In the genomic region with DNA sequence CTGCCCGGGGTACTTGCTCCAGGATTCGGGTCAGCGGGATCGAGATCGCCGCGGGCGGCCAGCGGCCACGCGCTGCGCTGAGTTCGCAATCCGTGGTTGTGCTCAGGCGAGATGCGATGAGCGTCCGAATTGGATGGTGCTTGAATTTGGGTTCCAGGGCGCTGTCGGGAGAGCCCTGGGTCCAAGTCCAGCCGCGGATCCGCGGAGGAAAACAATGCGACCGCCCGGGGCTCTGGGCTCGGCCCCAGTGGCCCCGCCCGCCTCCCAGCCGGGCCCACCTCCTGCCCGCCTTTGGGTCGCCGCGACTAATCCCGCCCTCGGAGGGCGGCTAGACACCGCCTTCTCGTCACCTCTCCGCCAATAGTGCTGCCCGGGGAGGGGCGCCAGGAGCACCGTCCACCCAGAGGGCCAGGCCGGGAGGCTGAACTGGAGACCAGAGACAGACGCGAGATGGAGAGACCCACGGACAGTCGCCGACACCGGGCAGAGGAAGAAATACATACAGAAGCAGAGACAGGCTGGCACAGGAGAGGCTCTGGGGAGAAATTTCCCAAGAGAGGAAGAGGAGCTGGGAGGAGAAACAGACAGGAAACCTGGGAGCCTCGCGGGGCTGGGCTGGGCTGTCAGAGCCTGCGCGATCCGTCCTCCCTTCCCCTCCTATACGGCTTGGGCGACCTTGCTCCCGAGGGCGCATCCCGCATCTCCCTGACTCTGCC, we compare ENCODE assay signal across 1 cellular context.
TF ChIP-seq lines count a peak whose summit lies in the region.

A gene with protein sequence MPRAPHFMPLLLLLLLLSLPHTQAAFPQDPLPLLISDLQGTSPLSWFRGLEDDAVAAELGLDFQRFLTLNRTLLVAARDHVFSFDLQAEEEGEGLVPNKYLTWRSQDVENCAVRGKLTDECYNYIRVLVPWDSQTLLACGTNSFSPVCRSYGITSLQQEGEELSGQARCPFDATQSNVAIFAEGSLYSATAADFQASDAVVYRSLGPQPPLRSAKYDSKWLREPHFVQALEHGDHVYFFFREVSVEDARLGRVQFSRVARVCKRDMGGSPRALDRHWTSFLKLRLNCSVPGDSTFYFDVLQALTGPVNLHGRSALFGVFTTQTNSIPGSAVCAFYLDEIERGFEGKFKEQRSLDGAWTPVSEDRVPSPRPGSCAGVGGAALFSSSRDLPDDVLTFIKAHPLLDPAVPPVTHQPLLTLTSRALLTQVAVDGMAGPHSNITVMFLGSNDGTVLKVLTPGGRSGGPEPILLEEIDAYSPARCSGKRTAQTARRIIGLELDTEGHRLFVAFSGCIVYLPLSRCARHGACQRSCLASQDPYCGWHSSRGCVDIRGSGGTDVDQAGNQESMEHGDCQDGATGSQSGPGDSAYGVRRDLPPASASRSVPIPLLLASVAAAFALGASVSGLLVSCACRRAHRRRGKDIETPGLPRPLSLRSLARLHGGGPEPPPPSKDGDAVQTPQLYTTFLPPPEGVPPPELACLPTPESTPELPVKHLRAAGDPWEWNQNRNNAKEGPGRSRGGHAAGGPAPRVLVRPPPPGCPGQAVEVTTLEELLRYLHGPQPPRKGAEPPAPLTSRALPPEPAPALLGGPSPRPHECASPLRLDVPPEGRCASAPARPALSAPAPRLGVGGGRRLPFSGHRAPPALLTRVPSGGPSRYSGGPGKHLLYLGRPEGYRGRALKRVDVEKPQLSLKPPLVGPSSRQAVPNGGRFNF (minus strand): TSS at position 216 of the 716 bp plus-strand sequence. CDS start 4,010 bp downstream, outside the sequence.

TF ChIP-seq in WTC11, 78 proteins besides CTCF, POLR2A, EP300 and RAD21 (continued from another document):
- TF ChIP-seq, protein P1, sequence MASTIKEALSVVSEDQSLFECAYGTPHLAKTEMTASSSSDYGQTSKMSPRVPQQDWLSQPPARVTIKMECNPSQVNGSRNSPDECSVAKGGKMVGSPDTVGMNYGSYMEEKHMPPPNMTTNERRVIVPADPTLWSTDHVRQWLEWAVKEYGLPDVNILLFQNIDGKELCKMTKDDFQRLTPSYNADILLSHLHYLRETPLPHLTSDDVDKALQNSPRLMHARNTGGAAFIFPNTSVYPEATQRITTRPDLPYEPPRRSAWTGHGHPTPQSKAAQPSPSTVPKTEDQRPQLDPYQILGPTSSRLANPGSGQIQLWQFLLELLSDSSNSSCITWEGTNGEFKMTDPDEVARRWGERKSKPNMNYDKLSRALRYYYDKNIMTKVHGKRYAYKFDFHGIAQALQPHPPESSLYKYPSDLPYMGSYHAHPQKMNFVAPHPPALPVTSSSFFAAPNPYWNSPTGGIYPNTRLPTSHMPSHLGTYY (CRISPR knock-in tag; IDR thresholded peaks at IDR 0.05): no peak
- TF ChIP-seq ZNF138 (CRISPR knock-in tag; conservative IDR thresholded peaks at IDR 0.05) (no peak), SP1 (CRISPR knock-in tag; conservative IDR thresholded peaks at IDR 0.05) (peak; percentile 75), NR2C2 (CRISPR knock-in tag; IDR thresholded peaks at IDR 0.05) (no peak), ZNF396 (CRISPR knock-in tag; IDR thresholded peaks at IDR 0.05; ENCODE audit: borderline replicate concordance) (no peak), KAT7 (CRISPR knock-in tag; IDR thresholded peaks at IDR 0.05; ENCODE audit: borderline replicate concordance) (0 out of 2 replicates have a peak, but pooled peaks have one; percentile 67), ZNF121 (CRISPR knock-in tag; IDR thresholded peaks at IDR 0.05) (no peak), NFE2L1 (CRISPR knock-in tag; IDR thresholded peaks at IDR 0.05) (no peak), GABPB1 (CRISPR knock-in tag; IDR thresholded peaks at IDR 0.05) (no peak), RORB (CRISPR knock-in tag; IDR thresholded peaks at IDR 0.05) (no peak), TEAD4 (CRISPR knock-in tag; IDR thresholded peaks at IDR 0.05) (no peak), JUN (CRISPR knock-in tag; IDR thresholded peaks at IDR 0.05) (no peak), JAZF1 (CRISPR knock-in tag; IDR thresholded peaks at IDR 0.05) (no peak), CREB1 (CRISPR knock-in tag; IDR thresholded peaks at IDR 0.05) (no peak), EMX1 (CRISPR knock-in tag; IDR thresholded peaks at IDR 0.05) (no peak), CREM (CRISPR knock-in tag; IDR thresholded peaks at IDR 0.05) (no peak)
- TF ChIP-seq, protein P2, sequence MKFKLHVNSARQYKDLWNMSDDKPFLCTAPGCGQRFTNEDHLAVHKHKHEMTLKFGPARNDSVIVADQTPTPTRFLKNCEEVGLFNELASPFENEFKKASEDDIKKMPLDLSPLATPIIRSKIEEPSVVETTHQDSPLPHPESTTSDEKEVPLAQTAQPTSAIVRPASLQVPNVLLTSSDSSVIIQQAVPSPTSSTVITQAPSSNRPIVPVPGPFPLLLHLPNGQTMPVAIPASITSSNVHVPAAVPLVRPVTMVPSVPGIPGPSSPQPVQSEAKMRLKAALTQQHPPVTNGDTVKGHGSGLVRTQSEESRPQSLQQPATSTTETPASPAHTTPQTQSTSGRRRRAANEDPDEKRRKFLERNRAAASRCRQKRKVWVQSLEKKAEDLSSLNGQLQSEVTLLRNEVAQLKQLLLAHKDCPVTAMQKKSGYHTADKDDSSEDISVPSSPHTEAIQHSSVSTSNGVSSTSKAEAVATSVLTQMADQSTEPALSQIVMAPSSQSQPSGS (CRISPR knock-in tag; IDR thresholded peaks at IDR 0.05; ENCODE audit: borderline replicate concordance, low read depth): no peak
- TF ChIP-seq, protein P3, sequence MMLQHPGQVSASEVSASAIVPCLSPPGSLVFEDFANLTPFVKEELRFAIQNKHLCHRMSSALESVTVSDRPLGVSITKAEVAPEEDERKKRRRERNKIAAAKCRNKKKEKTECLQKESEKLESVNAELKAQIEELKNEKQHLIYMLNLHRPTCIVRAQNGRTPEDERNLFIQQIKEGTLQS (CRISPR knock-in tag; conservative IDR thresholded peaks at IDR 0.05): no peak
- TF ChIP-seq, protein P4, sequence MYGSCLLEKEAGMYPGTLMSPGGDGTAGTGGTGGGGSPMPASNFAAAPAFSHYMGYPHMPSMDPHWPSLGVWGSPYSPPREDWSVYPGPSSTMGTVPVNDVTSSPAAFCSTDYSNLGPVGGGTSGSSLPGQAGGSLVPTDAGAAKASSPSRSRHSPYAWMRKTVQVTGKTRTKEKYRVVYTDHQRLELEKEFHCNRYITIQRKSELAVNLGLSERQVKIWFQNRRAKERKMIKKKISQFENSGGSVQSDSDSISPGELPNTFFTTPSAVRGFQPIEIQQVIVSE (CRISPR knock-in tag; IDR thresholded peaks at IDR 0.05; ENCODE audit: borderline replicate concordance): no peak
- TF ChIP-seq, protein P5, sequence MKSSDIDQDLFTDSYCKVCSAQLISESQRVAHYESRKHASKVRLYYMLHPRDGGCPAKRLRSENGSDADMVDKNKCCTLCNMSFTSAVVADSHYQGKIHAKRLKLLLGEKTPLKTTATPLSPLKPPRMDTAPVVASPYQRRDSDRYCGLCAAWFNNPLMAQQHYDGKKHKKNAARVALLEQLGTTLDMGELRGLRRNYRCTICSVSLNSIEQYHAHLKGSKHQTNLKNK (CRISPR knock-in tag; IDR thresholded peaks at IDR 0.05): no peak
- TF ChIP-seq, protein P6, sequence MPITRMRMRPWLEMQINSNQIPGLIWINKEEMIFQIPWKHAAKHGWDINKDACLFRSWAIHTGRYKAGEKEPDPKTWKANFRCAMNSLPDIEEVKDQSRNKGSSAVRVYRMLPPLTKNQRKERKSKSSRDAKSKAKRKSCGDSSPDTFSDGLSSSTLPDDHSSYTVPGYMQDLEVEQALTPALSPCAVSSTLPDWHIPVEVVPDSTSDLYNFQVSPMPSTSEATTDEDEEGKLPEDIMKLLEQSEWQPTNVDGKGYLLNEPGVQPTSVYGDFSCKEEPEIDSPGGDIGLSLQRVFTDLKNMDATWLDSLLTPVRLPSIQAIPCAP (CRISPR knock-in tag; IDR thresholded peaks at IDR 0.05): no peak
- TF ChIP-seq, protein P7, sequence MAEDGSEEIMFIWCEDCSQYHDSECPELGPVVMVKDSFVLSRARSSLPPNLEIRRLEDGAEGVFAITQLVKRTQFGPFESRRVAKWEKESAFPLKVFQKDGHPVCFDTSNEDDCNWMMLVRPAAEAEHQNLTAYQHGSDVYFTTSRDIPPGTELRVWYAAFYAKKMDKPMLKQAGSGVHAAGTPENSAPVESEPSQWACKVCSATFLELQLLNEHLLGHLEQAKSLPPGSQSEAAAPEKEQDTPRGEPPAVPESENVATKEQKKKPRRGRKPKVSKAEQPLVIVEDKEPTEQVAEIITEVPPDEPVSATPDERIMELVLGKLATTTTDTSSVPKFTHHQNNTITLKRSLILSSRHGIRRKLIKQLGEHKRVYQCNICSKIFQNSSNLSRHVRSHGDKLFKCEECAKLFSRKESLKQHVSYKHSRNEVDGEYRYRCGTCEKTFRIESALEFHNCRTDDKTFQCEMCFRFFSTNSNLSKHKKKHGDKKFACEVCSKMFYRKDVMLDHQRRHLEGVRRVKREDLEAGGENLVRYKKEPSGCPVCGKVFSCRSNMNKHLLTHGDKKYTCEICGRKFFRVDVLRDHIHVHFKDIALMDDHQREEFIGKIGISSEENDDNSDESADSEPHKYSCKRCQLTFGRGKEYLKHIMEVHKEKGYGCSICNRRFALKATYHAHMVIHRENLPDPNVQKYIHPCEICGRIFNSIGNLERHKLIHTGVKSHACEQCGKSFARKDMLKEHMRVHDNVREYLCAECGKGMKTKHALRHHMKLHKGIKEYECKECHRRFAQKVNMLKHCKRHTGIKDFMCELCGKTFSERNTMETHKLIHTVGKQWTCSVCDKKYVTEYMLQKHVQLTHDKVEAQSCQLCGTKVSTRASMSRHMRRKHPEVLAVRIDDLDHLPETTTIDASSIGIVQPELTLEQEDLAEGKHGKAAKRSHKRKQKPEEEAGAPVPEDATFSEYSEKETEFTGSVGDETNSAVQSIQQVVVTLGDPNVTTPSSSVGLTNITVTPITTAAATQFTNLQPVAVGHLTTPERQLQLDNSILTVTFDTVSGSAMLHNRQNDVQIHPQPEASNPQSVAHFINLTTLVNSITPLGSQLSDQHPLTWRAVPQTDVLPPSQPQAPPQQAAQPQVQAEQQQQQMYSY (CRISPR knock-in tag; IDR thresholded peaks at IDR 0.05): 0 out of 2 replicates have a peak, but pooled peaks have one; percentile 38
